Comparison of ENCODE assay signal across 15 cellular contexts in genomic region chr4:184479516-184479950, GRCh38. TPM values are rescaled to one million over a fixed set of nuclear protein-coding genes. Genes with fewer than 3 reads are reported as not detected.
DNase-seq lines count a peak whose midpoint lies in the region; ATAC-seq and TF ChIP-seq lines count a peak whose summit lies in the region.
"Had no signal": no experiment of that assay in that cellular context is flagged by ENCODE, and none has a peak within 500 bp of the region (broad histone marks: within the 10 kb centered on the region; RNA-seq: fewer than 3 reads in every experiment).

No MANE protein-coding gene starts in this region.

- no peaks in the 10 kb centered on the region for H3K27me3 Mint-ChIP-seq in activated naive CD8-positive, alpha-beta T cell
- H3K27me3 Mint-ChIP-seq in activated naive CD8-positive, alpha-beta T cell treated with anti-CD3 and anti-CD28 coated beads for 36 hours, result no peaks in the 10 kb centered on the region
- H3K27me3 Mint-ChIP-seq: stimulated activated naive CD8-positive, alpha-beta T cell treated with anti-CD3 and anti-CD28 coated beads, Interleukin-15, Interleukin-2, amounts not matched to agents 100 ng/mL and 50 ng/mL, for 24 hours had no signal

- peaks cover 61% of the 10 kb centered on the region for H3K4me1 Mint-ChIP-seq in activated naive CD8-positive, alpha-beta T cell (ENCODE audit: low read depth)
- H3K4me1 Mint-ChIP-seq in activated naive CD8-positive, alpha-beta T cell treated with anti-CD3 and anti-CD28 coated beads for 36 hours, result peaks cover 49% of the 10 kb centered on the region

- DNase-seq in activated naive CD8-positive, alpha-beta T cell treated with anti-CD3 and anti-CD28 coated beads for 36 hours, result no peak
- peak; percentile 23 for DNase-seq in RKO (ENCODE audit: low spot score)
- DNase-seq in fibroblast of the aortic adventitia (ENCODE audit: low read depth), result peak; percentile 24
- DNase-seq in COLO829 (ENCODE audit: low spot score), result no peak
- no peak for DNase-seq in GM03348 (ENCODE audit: low spot score)
- DNase-seq: activated gamma-delta T cell treated with Interleukin-2 at 50 U/mL for 16 hours, Calu3, lower lobe of right lung, NCI-H1930 had no signal

- no peak overlapping the region for H3K4me3 ChIP-seq in fibroblast of the aortic adventitia (ENCODE audit: low read depth, low read length)
- H3K4me3 ChIP-seq: HAP-1, lower lobe of right lung had no signal

- H3K9me3 Mint-ChIP-seq in activated naive CD8-positive, alpha-beta T cell (ENCODE audit: low read depth), result no peaks in the 10 kb centered on the region
- H3K9me3 Mint-ChIP-seq in activated naive CD8-positive, alpha-beta T cell treated with anti-CD3 and anti-CD28 coated beads for 36 hours, result peaks cover 3% of the 10 kb centered on the region

- peak overlapping the region; percentile 41 for H3K27ac Mint-ChIP-seq in activated naive CD8-positive, alpha-beta T cell
- H3K27ac Mint-ChIP-seq in activated naive CD8-positive, alpha-beta T cell treated with anti-CD3 and anti-CD28 coated beads for 36 hours, result no peak overlapping the region
- H3K27ac Mint-ChIP-seq: stimulated activated naive CD8-positive, alpha-beta T cell treated with anti-CD3 and anti-CD28 coated beads, Interleukin-15, Interleukin-2, amounts not matched to agents 100 ng/mL and 50 ng/mL, for 24 hours had no signal

- H3K4me3 Mint-ChIP-seq in activated naive CD8-positive, alpha-beta T cell, result no peak overlapping the region
- H3K4me3 Mint-ChIP-seq in activated naive CD8-positive, alpha-beta T cell treated with anti-CD3 and anti-CD28 coated beads for 36 hours, result no peak overlapping the region
- H3K4me3 Mint-ChIP-seq: stimulated activated naive CD8-positive, alpha-beta T cell treated with anti-CD3 and anti-CD28 coated beads, Interleukin-15, Interleukin-2, amounts not matched to agents 100 ng/mL and 50 ng/mL, for 24 hours had no signal

- no peak for TF ChIP-seq CTCF in fibroblast of the aortic adventitia (IDR thresholded peaks at IDR 0.05; ENCODE audit: insufficient read depth, low read length)

- ATAC-seq in GM21619 (IDR thresholded peaks at IDR 0.05; ENCODE audit: unreplicated experiment) (no peak), GM18511 (IDR thresholded peaks at IDR 0.05; ENCODE audit: unreplicated experiment) (no peak)
- ATAC-seq: lower lobe of right lung, Panc1 had no signal

- peaks cover 13% of the 10 kb centered on the region for H3K36me3 Mint-ChIP-seq in activated naive CD8-positive, alpha-beta T cell
- H3K36me3 Mint-ChIP-seq in activated naive CD8-positive, alpha-beta T cell treated with anti-CD3 and anti-CD28 coated beads for 36 hours, result peaks cover 43% of the 10 kb centered on the region

RNA-seq across cellular contexts. Expression of gene IRF2, which starts 5.2 kb away (rescaled TPM):
- total RNA-seq in activated naive CD8-positive, alpha-beta T cell treated with anti-CD3 and anti-CD28 coated beads for 36 hours, result 10 to 100 TPM; 49.1 to 61.4 TPM
- total RNA-seq in fibroblast of the aortic adventitia (ENCODE audit: low replicate concordance), result 16.8 and 35.2 TPM in 2 replicates

Comparison
In these comparisons a context has a peak if more than half of its experiments do, and no peak if none do; other contexts are left out.
1. DNase-seq: peak in RKO (single experiment) and fibroblast of the aortic adventitia (single experiment); none in activated naive CD8-positive, alpha-beta T cell treated with anti-CD3 and anti-CD28 coated beads for 36 hours (single experiment), COLO829 (single experiment) and GM03348 (single experiment).